In genomic region chr3:138861755-138862333, GRCh38 we compare ENCODE assay signal across 11 cellular contexts. TPM values are rescaled to one million over a fixed set of nuclear protein-coding genes. Genes with fewer than 3 reads are reported as not detected.
DNase-seq lines count a peak whose midpoint lies in the region; ATAC-seq and TF ChIP-seq lines count a peak whose summit lies in the region.
"Had no signal": no experiment of that assay in that cellular context is flagged by ENCODE, and none has a peak within 500 bp of the region (broad histone marks: within the 10 kb centered on the region; RNA-seq: fewer than 3 reads in every experiment).

No MANE protein-coding gene starts in this region.

- H3K23ac ChIP-seq in mesendoderm (ENCODE audit: low read length), result no peak overlapping the region

- WGBS in mesendoderm (ENCODE audit: extremely low coverage, insufficient coverage, low lambda C conversion rate), result no CpG with 5 or more reads among the region's 7 CpGs

- H3K79me1 ChIP-seq in mesendoderm (ENCODE audit: low read length), result no peaks in the 10 kb centered on the region

- no peak overlapping the region for H3K4me2 ChIP-seq in mesendoderm (ENCODE audit: low read length)

- H3K27me3 ChIP-seq in mesendoderm (ENCODE audit: insufficient read depth, low read length, poor library complexity), result no peaks in the 10 kb centered on the region

- H3K9ac ChIP-seq in mesendoderm (ENCODE audit: low read length), result no peak overlapping the region

- no peaks in the 10 kb centered on the region for H3K36me3 ChIP-seq in mesendoderm (ENCODE audit: control insufficient read depth, insufficient read depth, low read length)

- H3K18ac ChIP-seq in mesendoderm (ENCODE audit: low read length), result peak overlapping the region; percentile 72

- peak overlapping the region; percentile 77 for H3K27ac ChIP-seq in mesendoderm (ENCODE audit: low read depth, low read length)

- H3K4me3 ChIP-seq in choroid plexus epithelial cell (ENCODE audit: low read depth, low read length) (no peak overlapping the region), mesendoderm (ENCODE audit: low read length) (no peak overlapping the region)

- peak; percentile 37 for DNase-seq in AG08396 (ENCODE audit: low spot score)
- peak; percentile 82 for DNase-seq in M059J (ENCODE audit: low read depth)
- DNase-seq in choroid plexus epithelial cell (ENCODE audit: low read depth), result peak; percentile 86
- peak; percentile 78 for DNase-seq in mesendoderm
- DNase-seq in germinal center (ENCODE audit: low spot score), result no peak
- no peak for DNase-seq in stimulated activated naive CD4-positive, alpha-beta T cell (lab: John Stamatoyannopoulos, UW)
- DNase-seq: CD4-positive, alpha-beta memory T cell; effector CD8-positive, alpha-beta T cell; NCI-H1694 treated with DMSO at 0.1 percent for 48 hours had no signal

- no peak overlapping the region for H4K5ac ChIP-seq in mesendoderm (ENCODE audit: low read length)

- H3K79me2 ChIP-seq in mesendoderm (ENCODE audit: control insufficient read depth, insufficient read depth, low read length), result no peaks in the 10 kb centered on the region

- peak overlapping the region; percentile 70 for H3K56ac ChIP-seq in mesendoderm (ENCODE audit: low read length)

- peaks cover 19% of the 10 kb centered on the region for H3K4me1 ChIP-seq in mesendoderm (ENCODE audit: control insufficient read depth, low read depth, low read length)

- H2AK5ac ChIP-seq in mesendoderm (ENCODE audit: low read length), result no peak overlapping the region

- H2BK15ac ChIP-seq in mesendoderm (replicated peaks; ENCODE audit: low read depth), result no peak overlapping the region

- H4K8ac ChIP-seq in mesendoderm (ENCODE audit: low read depth, low read length), result no peak overlapping the region

- ATAC-seq in HG03045 (IDR thresholded peaks at IDR 0.05; ENCODE audit: unreplicated experiment), result no peak
- no peak for ATAC-seq in GM18502 (IDR thresholded peaks at IDR 0.05; ENCODE audit: poor library complexity, unreplicated experiment)

- H2BK5ac ChIP-seq in mesendoderm (ENCODE audit: low read length), result peak overlapping the region; percentile 71

- no peak overlapping the region for H2BK120ac ChIP-seq in mesendoderm (ENCODE audit: low read depth, low read length)

- no peak for TF ChIP-seq CTCF in choroid plexus epithelial cell (conservative IDR thresholded peaks at IDR 0.05; ENCODE audit: low read depth, low read length)

- H3K4ac ChIP-seq in mesendoderm (ENCODE audit: low read depth, low read length), result no peak overlapping the region

RNA-seq across cellular contexts. Expression of gene PIK3CB, which starts 27.1 kb away (rescaled TPM):
- total RNA-seq in M059J (2014; rRNA removed; shearing (Covaris generic)), result 7.6 and 21.9 TPM in 2 replicates
- polyA plus RNA-seq in mesendoderm (2013, experiment 1 of 2), result 38.5 TPM
- 37.2 TPM for polyA plus RNA-seq in mesendoderm (2013, experiment 2 of 2)

Comparison
In these comparisons a context has a peak if more than half of its experiments do, and no peak if none do; other contexts are left out.
1. DNase-seq: peak in AG08396 (single experiment), M059J (single experiment), choroid plexus epithelial cell (single experiment) and mesendoderm (single experiment); none in germinal center (single experiment) and stimulated activated naive CD4-positive, alpha-beta T cell (0 of 6).